In the genomic region with DNA sequence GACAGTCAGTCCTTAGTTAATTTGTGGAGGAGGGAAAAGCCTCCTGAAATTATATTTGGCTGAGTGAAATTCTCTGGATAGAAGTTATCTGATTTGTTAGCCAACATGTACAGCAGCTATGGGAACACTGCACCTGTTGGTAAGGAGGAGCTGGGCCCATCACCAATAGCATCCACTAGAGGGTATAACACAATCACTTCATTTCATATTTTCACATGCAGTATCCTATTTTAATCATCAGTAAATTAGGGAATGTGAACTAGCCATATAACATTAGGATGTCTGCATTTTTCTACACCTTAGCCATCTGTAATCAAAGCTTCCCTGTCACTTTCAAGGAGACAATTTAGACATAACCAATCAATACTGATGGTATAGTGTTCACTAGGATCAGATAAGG, we compare ENCODE assay signal across 1 cellular context.
TF ChIP-seq lines count a peak whose summit lies in the region.

No MANE protein-coding gene starts in this region.

TF ChIP-seq in HCT116, 20 proteins besides CTCF, POLR2A, EP300 and RAD21:
- TF ChIP-seq ZNF274 (IDR thresholded peaks at IDR 0.05; ENCODE audit: low read depth, low read length) = no peak
- TF ChIP-seq ZFX (IDR thresholded peaks at IDR 0.05) = no peak
- no peak for TF ChIP-seq TCF7L2 (IDR thresholded peaks at IDR 0.05; ENCODE audit: borderline replicate concordance, extremely low read depth, insufficient read depth, insufficient read length)
- TF ChIP-seq, protein P1, sequence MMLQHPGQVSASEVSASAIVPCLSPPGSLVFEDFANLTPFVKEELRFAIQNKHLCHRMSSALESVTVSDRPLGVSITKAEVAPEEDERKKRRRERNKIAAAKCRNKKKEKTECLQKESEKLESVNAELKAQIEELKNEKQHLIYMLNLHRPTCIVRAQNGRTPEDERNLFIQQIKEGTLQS (IDR thresholded peaks at IDR 0.05) = no peak
- TF ChIP-seq, protein P2, sequence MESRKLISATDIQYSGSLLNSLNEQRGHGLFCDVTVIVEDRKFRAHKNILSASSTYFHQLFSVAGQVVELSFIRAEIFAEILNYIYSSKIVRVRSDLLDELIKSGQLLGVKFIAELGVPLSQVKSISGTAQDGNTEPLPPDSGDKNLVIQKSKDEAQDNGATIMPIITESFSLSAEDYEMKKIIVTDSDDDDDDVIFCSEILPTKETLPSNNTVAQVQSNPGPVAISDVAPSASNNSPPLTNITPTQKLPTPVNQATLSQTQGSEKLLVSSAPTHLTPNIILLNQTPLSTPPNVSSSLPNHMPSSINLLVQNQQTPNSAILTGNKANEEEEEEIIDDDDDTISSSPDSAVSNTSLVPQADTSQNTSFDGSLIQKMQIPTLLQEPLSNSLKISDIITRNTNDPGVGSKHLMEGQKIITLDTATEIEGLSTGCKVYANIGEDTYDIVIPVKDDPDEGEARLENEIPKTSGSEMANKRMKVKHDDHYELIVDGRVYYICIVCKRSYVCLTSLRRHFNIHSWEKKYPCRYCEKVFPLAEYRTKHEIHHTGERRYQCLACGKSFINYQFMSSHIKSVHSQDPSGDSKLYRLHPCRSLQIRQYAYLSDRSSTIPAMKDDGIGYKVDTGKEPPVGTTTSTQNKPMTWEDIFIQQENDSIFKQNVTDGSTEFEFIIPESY (IDR thresholded peaks at IDR 0.05; ENCODE audit: extremely low read depth, insufficient replicate concordance, low read length) = no peak
- no peak for TF ChIP-seq CBX3 (IDR thresholded peaks at IDR 0.05; ENCODE audit: low read depth)
TF ChIP-seq in HCT116: peak in this region for 0.
